ENCODE assay signal across 9 cellular contexts in the genomic region with DNA sequence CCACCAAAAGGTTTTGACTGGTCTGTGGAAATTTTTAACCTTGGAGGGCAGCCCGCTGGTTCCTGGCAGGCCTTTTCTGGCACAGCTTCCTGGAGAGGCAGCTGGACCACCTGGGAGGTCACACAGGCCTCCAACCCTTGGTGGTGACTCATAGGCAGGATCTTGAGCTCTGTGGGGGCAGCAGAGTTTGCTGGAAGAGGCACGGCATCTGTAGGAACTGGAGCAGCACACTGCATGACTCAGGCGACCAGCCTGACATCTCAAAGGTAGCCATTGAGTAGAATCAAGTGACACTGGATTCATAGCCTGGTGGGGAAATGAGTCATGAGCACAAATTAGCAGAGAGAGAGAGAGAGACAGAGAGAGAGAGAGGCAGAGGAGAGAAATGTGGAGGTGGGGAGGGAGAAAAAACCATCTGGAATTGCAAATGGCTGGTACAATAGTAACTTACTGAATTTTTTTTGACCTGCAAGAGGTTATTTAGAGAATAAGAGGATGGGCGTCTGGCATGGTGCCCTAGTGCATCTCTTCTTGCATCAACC. TPM values are rescaled to one million over a fixed set of nuclear protein-coding genes. Genes with fewer than 3 reads are reported as not detected.
DNase-seq lines count a peak whose midpoint lies in the region; ATAC-seq and TF ChIP-seq lines count a peak whose summit lies in the region.
"Had no signal": no experiment of that assay in that cellular context is flagged by ENCODE, and none has a peak within 500 bp of the region (broad histone marks: within the 10 kb centered on the region; RNA-seq: fewer than 3 reads in every experiment).

No MANE protein-coding gene starts in this region.

- peaks cover 3% of the 10 kb centered on the region for H3K27me3 Mint-ChIP-seq in HFFc6 (ENCODE audit: insufficient read depth)
- peaks cover 2% of the 10 kb centered on the region for H3K27me3 Mint-ChIP-seq in activated CD4-positive, alpha-beta memory T cell treated with anti-CD3 and anti-CD28 coated beads, Interleukin-2, amount 10 ng/mL, durations not matched to agents 7 days and 5 days
- H3K27me3 Mint-ChIP-seq in activated T-helper 1 cell treated with anti-CD3 and anti-CD28 coated beads, Interleukin-12 subunit alpha, Interleukin-12 subunit beta, Interleukin-2, Interleukin-4 antibody, amounts not matched to agents 30 ng/mL and 10 ng/mL and 1 ng/mL, durations not matched to agents 14 hours and 24 hours and 36 hours (ENCODE audit: insufficient read depth), result peaks cover 4% of the 10 kb centered on the region

- peak overlapping the region; percentile 25 for H3K27ac ChIP-seq in AG04450 (ENCODE audit: low read depth, low read length)

- intact Hi-C loops in activated T-helper 1 cell treated with anti-CD3 and anti-CD28 coated beads, Interleukin-12 subunit alpha, Interleukin-12 subunit beta, Interleukin-2, Interleukin-4 antibody, amounts not matched to agents 30 ng/mL and 10 ng/mL and 1 ng/mL, durations not matched to agents 14 hours and 24 hours and 36 hours (cut with micrococcal nuclease), result loop anchor here (5.0 kb wide), 2 partner anchors 148 to 313 kb away; no protein-coding TSS in a partner anchor

- POLR2A ChIA-PET in AG04450 (lab: Yijun Ruan, JAX), result no interaction called here
- POLR2A ChIA-PET in activated CD4-positive, alpha-beta memory T cell treated with anti-CD3 and anti-CD28 coated beads, Interleukin-2, amount 10 ng/mL, durations not matched to agents 7 days and 5 days (lab: Charles Lee), result interaction anchor here (1.1 to 2.2 kb wide), 4 partner anchors 58 to 526 kb away, joined by 3 to 8 read pairs (median 4); partner anchors contain the start of gene ARL4C

- no peaks in the 10 kb centered on the region for H3K36me3 Mint-ChIP-seq in HFFc6 (ENCODE audit: low read depth)
- no peaks in the 10 kb centered on the region for H3K36me3 Mint-ChIP-seq in activated CD4-positive, alpha-beta memory T cell treated with anti-CD3 and anti-CD28 coated beads, Interleukin-2, amount 10 ng/mL, durations not matched to agents 7 days and 5 days (ENCODE audit: low read depth)
- no peaks in the 10 kb centered on the region for H3K36me3 Mint-ChIP-seq in activated T-helper 1 cell treated with anti-CD3 and anti-CD28 coated beads, Interleukin-12 subunit alpha, Interleukin-12 subunit beta, Interleukin-2, Interleukin-4 antibody, amounts not matched to agents 30 ng/mL and 10 ng/mL and 1 ng/mL, durations not matched to agents 14 hours and 24 hours and 36 hours (ENCODE audit: low read depth)

- peaks cover 11% of the 10 kb centered on the region for H3K9me3 ChIP-seq in AG04450 (ENCODE audit: control insufficient read depth, insufficient read depth, low read length)

- no peaks in the 10 kb centered on the region for H3K27me3 ChIP-seq in AG04450 (ENCODE audit: control insufficient read depth, insufficient read depth, low read length)

- DNase-seq in AG04450 (ENCODE audit: low read depth, low spot score), result peak; percentile 85
- peak; percentile 93 for DNase-seq in HFFc6
- DNase-seq in activated CD4-positive, alpha-beta memory T cell treated with anti-CD3 and anti-CD28 coated beads, Interleukin-2, amount 10 ng/mL, durations not matched to agents 7 days and 5 days, result peak; percentile 34
- peak; percentile 89 for DNase-seq in iris pigment epithelial cell (ENCODE audit: low read depth)
- no peak for DNase-seq in activated T-helper 1 cell treated with anti-CD3 and anti-CD28 coated beads, Interleukin-12 subunit alpha, Interleukin-12 subunit beta, Interleukin-2, Interleukin-4 antibody, amounts not matched to agents 30 ng/mL and 10 ng/mL and 1 ng/mL, durations not matched to agents 14 hours and 24 hours and 36 hours (ENCODE audit: low spot score)

- H3K9me3 Mint-ChIP-seq in HFFc6, result peaks cover 4% of the 10 kb centered on the region
- no peaks in the 10 kb centered on the region for H3K9me3 Mint-ChIP-seq in activated CD4-positive, alpha-beta memory T cell treated with anti-CD3 and anti-CD28 coated beads, Interleukin-2, amount 10 ng/mL, durations not matched to agents 7 days and 5 days
- H3K9me3 Mint-ChIP-seq in activated T-helper 1 cell treated with anti-CD3 and anti-CD28 coated beads, Interleukin-12 subunit alpha, Interleukin-12 subunit beta, Interleukin-2, Interleukin-4 antibody, amounts not matched to agents 30 ng/mL and 10 ng/mL and 1 ng/mL, durations not matched to agents 14 hours and 24 hours and 36 hours, result no peaks in the 10 kb centered on the region
- H3K9me3 Mint-ChIP-seq: central memory CD8-positive, alpha-beta T cell had no signal

- peak overlapping the region; percentile 36 for H3K27ac Mint-ChIP-seq in HFFc6
- H3K27ac Mint-ChIP-seq in activated CD4-positive, alpha-beta memory T cell treated with anti-CD3 and anti-CD28 coated beads, Interleukin-2, amount 10 ng/mL, durations not matched to agents 7 days and 5 days, result no peak overlapping the region
- no peak overlapping the region for H3K27ac Mint-ChIP-seq in activated T-helper 1 cell treated with anti-CD3 and anti-CD28 coated beads, Interleukin-12 subunit alpha, Interleukin-12 subunit beta, Interleukin-2, Interleukin-4 antibody, amounts not matched to agents 30 ng/mL and 10 ng/mL and 1 ng/mL, durations not matched to agents 14 hours and 24 hours and 36 hours

- CTCF ChIA-PET in AG04450 (lab: Charles Lee), result interaction anchor here (1.7 to 4.8 kb wide), 2 partner anchors 526 to 570 kb away, joined by 4 to 53 read pairs; no protein-coding TSS in a partner anchor
- CTCF ChIA-PET in activated CD4-positive, alpha-beta memory T cell treated with anti-CD3 and anti-CD28 coated beads, Interleukin-2, amount 10 ng/mL, durations not matched to agents 7 days and 5 days (lab: Charles Lee), result interaction anchor here (1.4 to 1.9 kb wide), 3 partner anchors 16 to 570 kb away, joined by 4 to 6 read pairs (median 4); no protein-coding TSS in a partner anchor

- H3K4me1 Mint-ChIP-seq in HFFc6 (ENCODE audit: low read depth), result peaks cover 48% of the 10 kb centered on the region
- H3K4me1 Mint-ChIP-seq in activated CD4-positive, alpha-beta memory T cell treated with anti-CD3 and anti-CD28 coated beads, Interleukin-2, amount 10 ng/mL, durations not matched to agents 7 days and 5 days, result peaks cover 35% of the 10 kb centered on the region
- H3K4me1 Mint-ChIP-seq in activated T-helper 1 cell treated with anti-CD3 and anti-CD28 coated beads, Interleukin-12 subunit alpha, Interleukin-12 subunit beta, Interleukin-2, Interleukin-4 antibody, amounts not matched to agents 30 ng/mL and 10 ng/mL and 1 ng/mL, durations not matched to agents 14 hours and 24 hours and 36 hours (ENCODE audit: low read depth), result peaks cover 35% of the 10 kb centered on the region

- no peak overlapping the region for H3K4me3 ChIP-seq in AG04450 (ENCODE audit: low read depth, low read length)

- no peak for TF ChIP-seq CTCF in AG04450 (IDR thresholded peaks at IDR 0.05; ENCODE audit: low read depth, low read length)
- TF ChIP-seq CTCF in HFFc6 (IDR thresholded peaks at IDR 0.05), result no peak; the same call in 1 of the 2 replicates

- peak overlapping the region; percentile 2 for H3K4me3 Mint-ChIP-seq in HFFc6
- no peak overlapping the region for H3K4me3 Mint-ChIP-seq in activated CD4-positive, alpha-beta memory T cell treated with anti-CD3 and anti-CD28 coated beads, Interleukin-2, amount 10 ng/mL, durations not matched to agents 7 days and 5 days
- H3K4me3 Mint-ChIP-seq in activated T-helper 1 cell treated with anti-CD3 and anti-CD28 coated beads, Interleukin-12 subunit alpha, Interleukin-12 subunit beta, Interleukin-2, Interleukin-4 antibody, amounts not matched to agents 30 ng/mL and 10 ng/mL and 1 ng/mL, durations not matched to agents 14 hours and 24 hours and 36 hours, result no peak overlapping the region
- H3K4me3 Mint-ChIP-seq: central memory CD8-positive, alpha-beta T cell had no signal

- ATAC-seq in GM19397 (IDR thresholded peaks at IDR 0.05; ENCODE audit: unreplicated experiment) (no peak), HG03521 (IDR thresholded peaks at IDR 0.05; ENCODE audit: unreplicated experiment) (no peak), GM21619 (IDR thresholded peaks at IDR 0.05; ENCODE audit: unreplicated experiment) (no peak)

RNA-seq across cellular contexts. Expression of gene TRPM8, which starts 57.4 kb away (rescaled TPM):
- polyA plus RNA-seq in AG04450 (2011; rRNA removed), result 0.11 TPM in 1 of 2 replicates, not detected in the other
- polyA minus RNA-seq in AG04450 (2011; rRNA and poly(A)+ RNA removed), result 0.26 TPM in 1 of 2 replicates, not detected in the other
- not detected for total RNA-seq in HFFc6 (2021; fragmentation: NEBNext Ultra II Directional; extraction: Animal tissue kit (Norgen Biotek cat#: 25700))
- total RNA-seq in activated CD4-positive, alpha-beta memory T cell treated with anti-CD3 and anti-CD28 coated beads, Interleukin-2, amount 10 ng/mL, durations not matched to agents 7 days and 5 days, result not detected
- total RNA-seq in activated T-helper 1 cell treated with anti-CD3 and anti-CD28 coated beads, Interleukin-12 subunit alpha, Interleukin-12 subunit beta, Interleukin-2, Interleukin-4 antibody, amounts not matched to agents 30 ng/mL and 10 ng/mL and 1 ng/mL, durations not matched to agents 14 hours and 24 hours and 36 hours, result not detected in 2 replicates
